Comparison of ENCODE assay signal across 8 cellular contexts in the genomic region with DNA sequence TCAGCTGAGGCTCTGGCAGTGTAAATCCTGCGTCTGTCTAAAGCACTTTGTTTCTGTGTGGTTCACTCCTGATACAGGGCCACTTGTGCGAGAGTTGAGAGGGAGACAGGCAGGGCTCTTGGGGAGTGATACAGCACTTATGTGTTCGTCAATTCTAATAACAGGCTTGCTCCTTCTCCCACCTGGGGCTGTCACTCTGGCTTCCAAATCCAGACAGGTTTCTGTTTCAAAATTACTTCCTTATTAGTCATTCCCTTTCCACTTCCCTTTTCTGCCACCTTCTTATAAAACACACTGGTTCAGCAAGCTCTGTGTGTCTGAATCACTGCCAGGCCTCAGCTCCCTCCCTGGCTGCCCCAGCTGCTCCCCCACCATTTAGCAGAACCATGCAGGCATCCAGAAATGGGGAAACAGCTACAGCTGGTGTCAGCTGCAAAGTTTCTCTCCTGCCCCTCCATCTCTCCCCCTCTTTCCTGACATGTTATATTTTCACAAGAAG. TPM values are rescaled to one million over a fixed set of nuclear protein-coding genes. Genes with fewer than 3 reads are reported as not detected.
DNase-seq lines count a peak whose midpoint lies in the region; ATAC-seq and TF ChIP-seq lines count a peak whose summit lies in the region.

No MANE protein-coding gene starts in this region.

- TF ChIP-seq POLR2A in adrenal gland (IDR thresholded peaks at IDR 0.05), result no peak

- H3K27ac Mint-ChIP-seq in activated CD4-positive, alpha-beta T cell treated with anti-CD3 and anti-CD28 coated beads, Interleukin-2, amount 10 ng/mL, durations not matched to agents 7 days and 5 days, result no peak overlapping the region

- H3K9me3 ChIP-seq in adrenal gland (replicated peaks in 1 of 3), result no peaks in the 10 kb centered on the region
- H3K9me3 ChIP-seq in skeletal muscle tissue (ENCODE audit: control insufficient read depth in 3 of 3, low read length in 3 of 3), result no peaks in the 10 kb centered on the region

- H3K4me3 ChIP-seq in adrenal gland (no peak overlapping the region), skeletal muscle tissue (ENCODE audit: low read length in 3 of 3) (peak overlapping the region in 2 of 3 donors; percentile 41 to 49)

- CTCF ChIA-PET in activated CD4-positive, alpha-beta T cell treated with anti-CD3 and anti-CD28 coated beads, Interleukin-2, amount 10 ng/mL, durations not matched to agents 7 days and 5 days (lab: Charles Lee), result no interaction called here

- H3K9ac ChIP-seq in skeletal muscle tissue (ENCODE audit: low read depth in 1 of 3, low read length in 3 of 3), result peak overlapping the region; percentile 30 to 85 (median 64)

- no peak for TF ChIP-seq CTCF in adrenal gland (IDR thresholded peaks at IDR 0.05)

- intact Hi-C loops in adrenal gland (cut with DNase I), result no loop called here

- POLR2A ChIA-PET in activated CD4-positive, alpha-beta T cell treated with anti-CD3 and anti-CD28 coated beads, Interleukin-2, amount 10 ng/mL, durations not matched to agents 7 days and 5 days (lab: Charles Lee), result no interaction called here

- WGBS in adrenal gland, 4 donors, result 37 to 66% (median 56%) methylated on average over 3 of the region's 3 CpGs

- H3K4me1 Mint-ChIP-seq in activated CD4-positive, alpha-beta T cell treated with anti-CD3 and anti-CD28 coated beads, Interleukin-2, amount 10 ng/mL, durations not matched to agents 7 days and 5 days, result peaks cover 9% of the 10 kb centered on the region

- H3K27me3 ChIP-seq in adrenal gland, result no peaks in the 10 kb centered on the region
- no peaks in the 10 kb centered on the region for H3K27me3 ChIP-seq in skeletal muscle tissue (ENCODE audit: control insufficient read depth in 3 of 3, insufficient read depth in 3 of 3, low read length in 3 of 3)

- H3K36me3 ChIP-seq in adrenal gland (replicated peaks in 1 of 2) (no peaks in the 10 kb centered on the region), skeletal muscle tissue (ENCODE audit: control insufficient read depth in 3 of 3, insufficient read depth in 3 of 3, low read length in 3 of 3) (no peaks in the 10 kb centered on the region)

- peak overlapping the region in 3 of 5 donors; percentile 12 to 69 (median 53) for H3K27ac ChIP-seq in adrenal gland
- peak overlapping the region; percentile 93 for H3K27ac ChIP-seq in skeletal muscle tissue (ENCODE audit: low read depth, low read length)

- H3K4me1 ChIP-seq in adrenal gland (replicated peaks in 1 of 2) (peaks cover 0 to 20% of the 10 kb centered on the region in 2 donors), skeletal muscle tissue (ENCODE audit: control insufficient read depth in 3 of 3, insufficient read depth in 3 of 3, low read length in 3 of 3) (peaks cover 18 to 27% (median 23%) of the 10 kb centered on the region in 3 donors)

- no peaks in the 10 kb centered on the region for H3K36me3 Mint-ChIP-seq in activated CD4-positive, alpha-beta T cell treated with anti-CD3 and anti-CD28 coated beads, Interleukin-2, amount 10 ng/mL, durations not matched to agents 7 days and 5 days (ENCODE audit: low read depth)

- H3K9me3 Mint-ChIP-seq in activated CD4-positive, alpha-beta T cell treated with anti-CD3 and anti-CD28 coated beads, Interleukin-2, amount 10 ng/mL, durations not matched to agents 7 days and 5 days, result peaks cover 2% of the 10 kb centered on the region

- peak; percentile 40 for DNase-seq in AG08396 (ENCODE audit: low spot score)
- peak; percentile 29 for DNase-seq in NCI-H2081 treated with DMSO at 0.1 percent for 48 hours (lab: John Stamatoyannopoulos, UW)
- DNase-seq in adrenal gland, result peak; percentile 26 to 82 (median 64)
- peak; percentile 38 for DNase-seq in iPS-NIHi11 (ENCODE audit: low spot score)
- no peak for DNase-seq in activated CD4-positive, alpha-beta T cell treated with anti-CD3 and anti-CD28 coated beads, Interleukin-2, amount 10 ng/mL, durations not matched to agents 7 days and 5 days

- no peak overlapping the region for H3K4me3 Mint-ChIP-seq in activated CD4-positive, alpha-beta T cell treated with anti-CD3 and anti-CD28 coated beads, Interleukin-2, amount 10 ng/mL, durations not matched to agents 7 days and 5 days

- peak; percentile 82 for ATAC-seq in GM18867 (IDR thresholded peaks at IDR 0.05; ENCODE audit: unreplicated experiment)
- ATAC-seq in HG03066 (IDR thresholded peaks at IDR 0.05; ENCODE audit: low read depth, unreplicated experiment), result peak; percentile 71

- peaks cover 3% of the 10 kb centered on the region for H3K27me3 Mint-ChIP-seq in activated CD4-positive, alpha-beta T cell treated with anti-CD3 and anti-CD28 coated beads, Interleukin-2, amount 10 ng/mL, durations not matched to agents 7 days and 5 days

RNA-seq across cellular contexts. Expression of gene ZNRF2, which starts 58.5 kb away (rescaled TPM):
- total RNA-seq in adrenal gland (10 to 100 TPM in 7 of 8 donors, 1 to 10 TPM in 1; 9.4 to 36.5 (median 20.4) TPM), skeletal muscle tissue (10.4 TPM)
- polyA plus RNA-seq in adrenal gland, result 1 to 10 TPM; 4.1 to 6.1 (median 4.5) TPM
- 10 to 100 TPM; 16.8 to 18.5 TPM for total RNA-seq in activated CD4-positive, alpha-beta T cell treated with anti-CD3 and anti-CD28 coated beads, Interleukin-2, amount 10 ng/mL, durations not matched to agents 7 days and 5 days

Comparison
In these comparisons a context has a peak if more than half of its experiments do, and no peak if none do; other contexts are left out.
1. H3K4me3 ChIP-seq: peak in skeletal muscle tissue (2 of 3); none in adrenal gland (0 of 4).